1 cellular context compared by ENCODE assay signal in genomic region chr3:48439820-48440589, GRCh38.
A peak's percentile ranks its signal among the peaks of the same experiment; 100 is the strongest.
TF ChIP-seq lines count a peak whose summit lies in the region.

Gene CCDC51 (minus strand): TSS chr3:48440119. CDS start chr3:48435128, 4,991 bp downstream.
Gene TMA7 (plus strand): TSS chr3:48440257. CDS start chr3:48440297, 40 bp downstream.

TF ChIP-seq in K562, 482 proteins besides CTCF, POLR2A, EP300 and RAD21 (continued from another document and continues in another):
- TF ChIP-seq CUX1 (CRISPR knock-in tag; IDR thresholded peaks at IDR 0.05) (no peak), NUFIP1 (IDR thresholded peaks at IDR 0.05; ENCODE audit: partially characterized antibody) (no peak), ARID4B (CRISPR knock-in tag; IDR thresholded peaks at IDR 0.05) (0 out of 2 replicates have a peak, but pooled peaks have one; percentile 46), NR2F6 (CRISPR knock-in tag; IDR thresholded peaks at IDR 0.05) (no peak), MYC (IDR thresholded peaks at IDR 0.05; ENCODE audit: low read depth, low read length) (peak; percentile 28), MYC (CRISPR knock-in tag; IDR thresholded peaks at IDR 0.05; ENCODE audit: borderline replicate concordance, low read depth) (0 out of 2 replicates have a peak, but pooled peaks have one; percentile 51), SNIP1 (IDR thresholded peaks at IDR 0.05; ENCODE audit: low read depth) (no peak), CXXC5 (CRISPR knock-in tag; IDR thresholded peaks at IDR 0.05) (peak; percentile 74), PCBP1 (IDR thresholded peaks at IDR 0.05; ENCODE audit: low read depth, low read length, poor library complexity, severe bottlenecking) (no peak), E2F5 (CRISPR knock-in tag; IDR thresholded peaks at IDR 0.05) (no peak), ZBTB5 (IDR thresholded peaks at IDR 0.05) (no peak), U2AF2 (optimal IDR thresholded peaks at IDR 0.05; ENCODE audit: low read depth, low read length) (no peak), ZNF121 (CRISPR knock-in tag; conservative IDR thresholded peaks at IDR 0.05) (no peak), SUPT5H (IDR thresholded peaks at IDR 0.05) (peak; percentile 93), STAT6 (CRISPR knock-in tag; IDR thresholded peaks at IDR 0.05) (no peak), HDAC1 (IDR thresholded peaks at IDR 0.05) (peak in 1 of 2 experiments; percentile 55; a peak in 2 of 4 replicates), RBFOX2 (IDR thresholded peaks at IDR 0.05; ENCODE audit: low read depth, low read length) (peak; percentile 95), ZBTB9 (CRISPR knock-in tag; IDR thresholded peaks at IDR 0.05) (no peak), NFE2 (IDR thresholded peaks at IDR 0.05; ENCODE audit: low read depth) (no peak), ZNF212 (CRISPR knock-in tag; IDR thresholded peaks at IDR 0.05) (no peak), ARHGAP35 (IDR thresholded peaks at IDR 0.05; ENCODE audit: partially characterized antibody) (no peak), ZNF124 (CRISPR knock-in tag; IDR thresholded peaks at IDR 0.05) (no peak), STAT5B (CRISPR knock-in tag; IDR thresholded peaks at IDR 0.05) (no peak), PKNOX1 (IDR thresholded peaks at IDR 0.05) (peak; percentile 94), ZC3H8 (IDR thresholded peaks at IDR 0.05) (no peak), CBX5 (IDR thresholded peaks at IDR 0.05; ENCODE audit: borderline replicate concordance, low read depth) (no peak), ZNF57 (CRISPR knock-in tag; IDR thresholded peaks at IDR 0.05) (no peak), ZNF217 (CRISPR knock-in tag; IDR thresholded peaks at IDR 0.05) (no peak), ZNF224 (CRISPR knock-in tag; IDR thresholded peaks at IDR 0.05) (no peak), ZFP36 (IDR thresholded peaks at IDR 0.05; ENCODE audit: low read depth, low read length, partially characterized antibody) (no peak), ZNF146 (CRISPR knock-in tag; IDR thresholded peaks at IDR 0.05; ENCODE audit: unreplicated experiment) (no peak), NCOA1 (IDR thresholded peaks at IDR 0.05; ENCODE audit: low read depth) (0 out of 2 replicates have a peak, but pooled peaks have one; percentile 10), HMBOX1 (IDR thresholded peaks at IDR 0.05) (no peak), ZBTB2 (IDR thresholded peaks at IDR 0.05) (no peak), ZBTB17 (CRISPR knock-in tag; IDR thresholded peaks at IDR 0.05) (no peak), CBX3 (IDR thresholded peaks at IDR 0.05; ENCODE audit: borderline replicate concordance in 1 of 2, low read length in 2 of 2) (peak in 1 of 2 experiments; percentile 56; a peak in 1 of 3 replicates), XRCC3 (IDR thresholded peaks at IDR 0.05) (no peak), L3MBTL2 (IDR thresholded peaks at IDR 0.05) (peak; percentile 93), ILF3 (IDR thresholded peaks at IDR 0.05; ENCODE audit: borderline replicate concordance) (no peak), RBM14 (IDR thresholded peaks at IDR 0.05; ENCODE audit: borderline replicate concordance, insufficient read depth, low read depth, low read length) (no peak), HCFC1 (IDR thresholded peaks at IDR 0.05; ENCODE audit: low read depth, low read length) (peak; percentile 69; the same call in 1 of the 2 replicates), CREM (IDR thresholded peaks at IDR 0.05; ENCODE audit: low read depth) (peak; percentile 87), FOXA3 (CRISPR knock-in tag; conservative IDR thresholded peaks at IDR 0.05 in 1 of 2, IDR thresholded peaks at IDR 0.05 in 1 of 2) (no peak), NR2C1 (IDR thresholded peaks at IDR 0.05) (peak; percentile 98), NR2C1 (tag; IDR thresholded peaks at IDR 0.05) (peak; percentile 99), ZNF444 (CRISPR knock-in tag; IDR thresholded peaks at IDR 0.05) (no peak), GATAD2A (IDR thresholded peaks at IDR 0.05) (no peak)
